12 cellular contexts compared by ENCODE assay signal in the genomic region with DNA sequence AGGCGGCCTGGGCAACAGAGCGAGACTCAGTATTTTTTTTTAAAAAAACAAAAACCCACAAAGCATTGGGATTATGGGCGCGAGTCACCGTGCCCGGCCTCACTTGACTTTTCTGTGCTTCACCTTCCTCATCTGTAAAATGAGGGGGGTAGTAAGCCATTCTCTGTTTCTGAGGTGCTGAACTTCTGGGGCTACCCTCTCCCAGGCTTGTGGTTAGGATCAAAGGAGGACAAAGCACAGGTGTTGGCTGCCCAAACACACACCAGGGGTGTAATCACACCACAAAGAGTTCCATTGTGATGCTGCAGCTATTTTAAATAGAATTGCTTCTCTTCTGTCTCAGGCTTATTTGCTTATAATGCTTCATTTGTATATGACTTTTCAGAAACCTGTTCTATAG.
DNase-seq lines count a peak whose midpoint lies in the region; ATAC-seq lines count a peak whose summit lies in the region.
"Had no signal": no experiment of that assay in that cellular context is flagged by ENCODE, and none has a peak within 500 bp of the region (broad histone marks: within the 10 kb centered on the region; RNA-seq: fewer than 3 reads in every experiment).

No MANE protein-coding gene starts in this region.

- DNase-seq in COR-L47 (lab: John Stamatoyannopoulos, UW) (peak; percentile 38), nucleus accumbens (lab: John Stamatoyannopoulos, UW) (no peak), activated gamma-delta T cell (lab: John Stamatoyannopoulos, UW) (no peak)
- DNase-seq in activated T-cell treated with anti-CD3 and anti-CD28 coated beads, Interleukin-2, amount 50 U/mL, for 48 hours, result no peak
- DNase-seq: effector CD4-positive, alpha-beta T cell; lower lobe of right lung; T1000 had no signal

- ATAC-seq in GM19025 (IDR thresholded peaks at IDR 0.05; ENCODE audit: low read depth, unreplicated experiment) (peak; percentile 44), HG02623 (IDR thresholded peaks at IDR 0.05; ENCODE audit: unreplicated experiment) (peak; percentile 52), HG03565 (IDR thresholded peaks at IDR 0.05; ENCODE audit: unreplicated experiment) (peak; percentile 63)
- no peak for ATAC-seq in activated CD4-positive, CD25-positive, alpha-beta regulatory T cell treated with anti-CD3 and anti-CD28 coated beads, Interleukin-2, amount 50 U/mL, for 24 hours
- ATAC-seq: gastroesophageal sphincter, lower lobe of right lung had no signal

Comparison
In these comparisons a context has a peak if more than half of its experiments do, and no peak if none do; other contexts are left out.
1. ATAC-seq: peak in GM19025 (single experiment), HG02623 (single experiment) and HG03565 (single experiment); none in activated CD4-positive, CD25-positive, alpha-beta regulatory T cell treated with anti-CD3 and anti-CD28 coated beads, Interleukin-2, amount 50 U/mL, for 24 hours (0 of 2).